14 cellular contexts compared by ENCODE assay signal in genomic region chr1:45305231-45305630, GRCh38. TPM values are rescaled to one million over a fixed set of nuclear protein-coding genes. Genes with fewer than 3 reads are reported as not detected.
A peak's percentile ranks its signal among the peaks of the same experiment; 100 is the strongest.
DNase-seq lines count a peak whose midpoint lies in the region; ATAC-seq and TF ChIP-seq lines count a peak whose summit lies in the region.
"Had no signal": no experiment of that assay in that cellular context is flagged by ENCODE, and none has a peak within 500 bp of the region (broad histone marks: within the 10 kb centered on the region; RNA-seq: fewer than 3 reads in every experiment).

No MANE protein-coding gene starts in this region.

- H3K4me3 ChIP-seq in skeletal muscle tissue (ENCODE audit: low read length in 3 of 3) = peak overlapping the region in 1 of 3 donors; percentile 76

- peak overlapping the region; percentile 74 for H3K27ac Mint-ChIP-seq in activated naive CD4-positive, alpha-beta T cell treated with anti-CD3 and anti-CD28 coated beads for 36 hours
- peak overlapping the region; percentile 95 to 96 for H3K27ac Mint-ChIP-seq in effector memory CD8-positive, alpha-beta T cell

- H3K27ac ChIP-seq in RWPE1 (peak overlapping the region; percentile 86), skeletal muscle tissue (ENCODE audit: low read depth, low read length) (peak overlapping the region; percentile 87)

- H3K9me3 ChIP-seq in skeletal muscle tissue (ENCODE audit: control insufficient read depth in 3 of 3, low read length in 3 of 3) = no peaks in the 10 kb centered on the region
- H3K9me3 ChIP-seq: breast epithelium, heart right ventricle had no signal

- no peaks in the 10 kb centered on the region for H3K27me3 Mint-ChIP-seq in activated naive CD4-positive, alpha-beta T cell treated with anti-CD3 and anti-CD28 coated beads for 36 hours (ENCODE audit: low read depth)
- no peaks in the 10 kb centered on the region for H3K27me3 Mint-ChIP-seq in effector memory CD8-positive, alpha-beta T cell

- H3K4me1 ChIP-seq in skeletal muscle tissue (ENCODE audit: control insufficient read depth in 3 of 3, insufficient read depth in 3 of 3, low read length in 3 of 3) = peaks cover 12 to 18% (median 18%) of the 10 kb centered on the region in 3 donors

- peak overlapping the region; percentile 33 for H3K4me3 Mint-ChIP-seq in activated naive CD4-positive, alpha-beta T cell treated with anti-CD3 and anti-CD28 coated beads for 36 hours
- peak overlapping the region; percentile 90 to 91 for H3K4me3 Mint-ChIP-seq in effector memory CD8-positive, alpha-beta T cell

- no peak for DNase-seq in activated naive CD4-positive, alpha-beta T cell treated with anti-CD3 and anti-CD28 coated beads for 36 hours
- DNase-seq in activated naive CD4-positive, alpha-beta T cell (lab: John Stamatoyannopoulos, UW) = no peak
- DNase-seq in RWPE1 (ENCODE audit: low spot score) (no peak), GM13977 (ENCODE audit: low spot score) (no peak), NCI-H128 (lab: John Stamatoyannopoulos, UW; ENCODE audit: unreplicated experiment) (no peak)
- DNase-seq in effector memory CD8-positive, alpha-beta T cell = no peak
- DNase-seq: EL, KG1, T-helper 9 cell had no signal

- no peaks in the 10 kb centered on the region for H3K36me3 ChIP-seq in skeletal muscle tissue (ENCODE audit: control insufficient read depth in 3 of 3, insufficient read depth in 3 of 3, low read length in 3 of 3)
- H3K36me3 ChIP-seq: breast epithelium, heart right ventricle had no signal

- CTCF ChIA-PET in activated naive CD4-positive, alpha-beta T cell treated with anti-CD3 and anti-CD28 coated beads for 36 hours (lab: Charles Lee) = interaction anchor here (0.6 to 9.2 kb wide), 5 partner anchors 23 to 287 kb away, joined by 3 to 155 read pairs (median 3); partner anchors contain the start of genes MUTYH and TOE1
- CTCF ChIA-PET in RWPE1 (lab: Yijun Ruan, JAX) = no interaction called here

- POLR2A ChIA-PET in RWPE1 (lab: Yijun Ruan, JAX; ENCODE audit: low non-redundant PET) = interaction anchor here (1.2 kb wide), 1 partner anchor 34 kb away, joined by 5 read pairs; no protein-coding TSS in a partner anchor

- intact Hi-C loops in activated naive CD4-positive, alpha-beta T cell treated with anti-CD3 and anti-CD28 coated beads for 36 hours (cut with micrococcal nuclease) = no loop called here

- H3K4me1 Mint-ChIP-seq in activated naive CD4-positive, alpha-beta T cell treated with anti-CD3 and anti-CD28 coated beads for 36 hours (ENCODE audit: low read depth) = peaks cover 33% of the 10 kb centered on the region
- H3K4me1 Mint-ChIP-seq in effector memory CD8-positive, alpha-beta T cell (ENCODE audit: low read depth in 2 of 2) = peaks cover 11 to 15% of the 10 kb centered on the region in 2 donors

- no peaks in the 10 kb centered on the region for H3K9me3 Mint-ChIP-seq in activated naive CD4-positive, alpha-beta T cell treated with anti-CD3 and anti-CD28 coated beads for 36 hours
- H3K9me3 Mint-ChIP-seq in effector memory CD8-positive, alpha-beta T cell = no peaks in the 10 kb centered on the region

- no peak for ATAC-seq in effector memory CD8-positive, alpha-beta T cell (replicated peaks)
- no peak for ATAC-seq in HG03354 (IDR thresholded peaks at IDR 0.05; ENCODE audit: poor library complexity, severe bottlenecking, unreplicated experiment)

- no peaks in the 10 kb centered on the region for H3K36me3 Mint-ChIP-seq in activated naive CD4-positive, alpha-beta T cell treated with anti-CD3 and anti-CD28 coated beads for 36 hours (ENCODE audit: low read depth)
- H3K36me3 Mint-ChIP-seq in effector memory CD8-positive, alpha-beta T cell (ENCODE audit: insufficient read depth) = peaks cover 12% of the 10 kb centered on the region

- TF ChIP-seq CTCF in RWPE1 (conservative IDR thresholded peaks at IDR 0.05; ENCODE audit: low read depth) (no peak), GM13977 (IDR thresholded peaks at IDR 0.05; ENCODE audit: extremely low read depth, insufficient read depth, missing control alignments) (no peak)

- H3K9ac ChIP-seq in skeletal muscle tissue (ENCODE audit: low read depth in 1 of 3, low read length in 3 of 3) = no peak overlapping the region

- in situ Hi-C loops in GM13977 (cut with MboI; ENCODE audit: low pct_unique_long_range_greater_than_20kb, low sequenced_read_pairs, unreplicated experiment) = loop anchor here (10.0 to 25.0 kb wide), 2 partner anchors 60 to 468 kb away; partner anchors contain the start of gene PTCH2

- no peaks in the 10 kb centered on the region for H3K27me3 ChIP-seq in skeletal muscle tissue (ENCODE audit: control insufficient read depth in 3 of 3, insufficient read depth in 3 of 3, low read length in 3 of 3)
- H3K27me3 ChIP-seq: breast epithelium, heart right ventricle had no signal

RNA-seq across cellular contexts. Expression of gene HPDL, which starts 21.5 kb away (rescaled TPM):
- total RNA-seq in activated naive CD4-positive, alpha-beta T cell treated with anti-CD3 and anti-CD28 coated beads for 36 hours = 10 to 100 TPM; 10.7 to 11.1 TPM
- 2.6 TPM for total RNA-seq in skeletal muscle tissue
- total RNA-seq: left ventricle myocardium superior had no signal

RNA-seq across cellular contexts. Expression of gene TOE1, which starts 34.7 kb away (rescaled TPM):
- total RNA-seq in activated naive CD4-positive, alpha-beta T cell treated with anti-CD3 and anti-CD28 coated beads for 36 hours = 10 to 100 TPM; 23.0 to 23.8 TPM
- 6.3 TPM for total RNA-seq in skeletal muscle tissue

RNA-seq across cellular contexts. Expression of gene MUTYH, which starts 35.0 kb away (rescaled TPM):
- 10 to 100 TPM; 42.0 to 45.0 TPM for total RNA-seq in activated naive CD4-positive, alpha-beta T cell treated with anti-CD3 and anti-CD28 coated beads for 36 hours
- total RNA-seq in skeletal muscle tissue = 12.5 TPM
